In genomic region chr4:7992846-7993245, GRCh38 we compare ENCODE assay signal across 15 cellular contexts. TPM values are rescaled to one million over a fixed set of nuclear protein-coding genes. Genes with fewer than 3 reads are reported as not detected.
A peak's percentile ranks its signal among the peaks of the same experiment; 100 is the strongest.
DNase-seq lines count a peak whose midpoint lies in the region; ATAC-seq and TF ChIP-seq lines count a peak whose summit lies in the region.
"Had no signal": no experiment of that assay in that cellular context is flagged by ENCODE, and none has a peak within 500 bp of the region (broad histone marks: within the 10 kb centered on the region; RNA-seq: fewer than 3 reads in every experiment).

No MANE protein-coding gene starts in this region.

- H3K27me3 ChIP-seq in left ventricle myocardium inferior (ENCODE audit: low read depth) (no peaks in the 10 kb centered on the region), neuronal stem cell (ENCODE audit: control insufficient read depth in 3 of 3, insufficient read depth in 3 of 3, low read depth in 1 of 3, low read length in 3 of 3) (peaks cover 0 to 17% (median 0%) of the 10 kb centered on the region in 3 experiments), aorta (ENCODE audit: control insufficient read depth in 1 of 2, insufficient read depth in 2 of 2, low read length in 1 of 2) (no peaks in the 10 kb centered on the region)

- no peaks in the 10 kb centered on the region for H3K36me3 Mint-ChIP-seq in osteocyte (ENCODE audit: unreplicated experiment)

- H3K4me3 ChIP-seq in left ventricle myocardium inferior (no peak overlapping the region), neuronal stem cell (ENCODE audit: low read length in 2 of 2) (no peak overlapping the region), aorta (ENCODE audit: low read length in 2 of 2) (no peak overlapping the region)
- H3K4me3 ChIP-seq: GM23248 had no signal

- H3K18ac ChIP-seq in neuronal stem cell (ENCODE audit: low read length): peak overlapping the region; percentile 87

- no peak overlapping the region for H2BK5ac ChIP-seq in neuronal stem cell (ENCODE audit: low read length)

- H3K27ac ChIP-seq in left ventricle myocardium inferior (replicated peaks) (no peak overlapping the region), neuronal stem cell (replicated peaks; ENCODE audit: low read length) (no peak overlapping the region), aorta (ENCODE audit: low read depth in 1 of 2, low read length in 2 of 2) (no peak overlapping the region)
- H3K27ac ChIP-seq: 22Rv1, C4-2B, GM23248 had no signal

- peaks cover 17% of the 10 kb centered on the region for H3K9me3 ChIP-seq in left ventricle myocardium inferior (replicated peaks)
- peaks cover 0 to 4% of the 10 kb centered on the region in 2 donors for H3K9me3 ChIP-seq in neuronal stem cell (replicated peaks in 1 of 2; ENCODE audit: control insufficient read depth in 2 of 2, insufficient read depth in 1 of 2, low read depth in 1 of 2, low read length in 2 of 2)
- H3K9me3 ChIP-seq in aorta (ENCODE audit: control insufficient read depth, low read length): peaks cover 2% of the 10 kb centered on the region

- intact Hi-C loops in Right ventricle myocardium inferior (cut with DNase I): no loop called here
- intact Hi-C loops in left ventricle myocardium inferior (cut with micrococcal nuclease): no loop called here
- intact Hi-C loops in aorta (cut with DNase I): no loop called here

- no peaks in the 10 kb centered on the region for H3K27me3 Mint-ChIP-seq in stimulated activated naive CD8-positive, alpha-beta T cell treated with anti-CD3 and anti-CD28 coated beads, Interleukin-15, amount 100 ng/mL, for 72 hours
- peaks cover 13% of the 10 kb centered on the region for H3K27me3 Mint-ChIP-seq in osteocyte (ENCODE audit: unreplicated experiment)
- H3K27me3 Mint-ChIP-seq: CD4-positive, alpha-beta memory T cell had no signal

- no peak overlapping the region for H3K4ac ChIP-seq in neuronal stem cell (ENCODE audit: low read length)

- H2BK15ac ChIP-seq in neuronal stem cell (ENCODE audit: low read length): no peak overlapping the region

- no peaks in the 10 kb centered on the region for H3K4me1 ChIP-seq in left ventricle myocardium inferior
- H3K4me1 ChIP-seq in neuronal stem cell (ENCODE audit: control insufficient read depth in 2 of 2, insufficient read depth in 1 of 2, low read depth in 1 of 2, low read length in 2 of 2): peaks cover 0 to 3% of the 10 kb centered on the region in 2 donors
- no peaks in the 10 kb centered on the region for H3K4me1 ChIP-seq in aorta (ENCODE audit: control insufficient read depth in 1 of 2, insufficient read depth in 2 of 2, low read length in 2 of 2)

- peak overlapping the region; percentile 90 for H2AK5ac ChIP-seq in neuronal stem cell (ENCODE audit: low read depth, low read length)

- H4K91ac ChIP-seq in neuronal stem cell (ENCODE audit: low read depth, low read length, poor library complexity): no peak overlapping the region

- H3K9ac ChIP-seq in neuronal stem cell (ENCODE audit: low read depth, low read length, poor library complexity): no peak overlapping the region
- H3K9ac ChIP-seq: GM23248 had no signal

- peak overlapping the region; percentile 99 for H3K14ac ChIP-seq in neuronal stem cell (ENCODE audit: low read length)

- DNase-seq in Right ventricle myocardium inferior (ENCODE audit: missing footprints): peak; percentile 66
- no peak for DNase-seq in left ventricle myocardium inferior
- DNase-seq in stimulated activated naive CD8-positive, alpha-beta T cell treated with anti-CD3 and anti-CD28 coated beads, Interleukin-15, Interleukin-2, amounts not matched to agents 100 U/mL and 50 U/mL, for 24 hours: no peak
- DNase-seq in stimulated activated naive CD8-positive, alpha-beta T cell treated with anti-CD3 and anti-CD28 coated beads, Interleukin-15, amount 100 ng/mL, for 72 hours: no peak
- no peak for DNase-seq in neuronal stem cell (ENCODE audit: low spot score)
- DNase-seq in aorta: no peak
- DNase-seq in osteocyte (ENCODE audit: extremely low spot score, unreplicated experiment): no peak
- DNase-seq in stimulated activated CD4-positive, alpha-beta T cell treated with anti-CD3 and anti-CD28 coated beads, Interleukin-4, amount 100 ng/mL, for 4 hours: no peak
- DNase-seq: CD4-positive, alpha-beta memory T cell; DMS79; EL; GM23248; H7 had no signal

- H3K36me3 ChIP-seq in left ventricle myocardium inferior (peaks cover 6% of the 10 kb centered on the region), neuronal stem cell (replicated peaks in 1 of 2; ENCODE audit: control insufficient read depth in 2 of 2, insufficient read depth in 2 of 2, low read length in 2 of 2) (no peaks in the 10 kb centered on the region), aorta (ENCODE audit: control insufficient read depth in 1 of 2, insufficient read depth in 2 of 2, low read length in 1 of 2) (no peaks in the 10 kb centered on the region)

- TF ChIP-seq CTCF in left ventricle myocardium inferior (IDR thresholded peaks at IDR 0.05; ENCODE audit: borderline replicate concordance): no peak
- TF ChIP-seq CTCF in osteocyte (IDR thresholded peaks at IDR 0.05): no peak

- H3K4me3 Mint-ChIP-seq in stimulated activated naive CD8-positive, alpha-beta T cell treated with anti-CD3 and anti-CD28 coated beads, Interleukin-15, amount 100 ng/mL, for 72 hours: no peak overlapping the region
- no peak overlapping the region for H3K4me3 Mint-ChIP-seq in osteocyte (ENCODE audit: unreplicated experiment)
- H3K4me3 Mint-ChIP-seq: CD4-positive, alpha-beta memory T cell had no signal

- ATAC-seq in Right ventricle myocardium inferior: no peak
- peak; percentile 34 for ATAC-seq in stimulated activated naive CD8-positive, alpha-beta T cell treated with anti-CD3 and anti-CD28 coated beads, Interleukin-15, Interleukin-2, amounts not matched to agents 100 U/mL and 50 U/mL, for 24 hours
- ATAC-seq in stimulated activated naive CD8-positive, alpha-beta T cell treated with anti-CD3 and anti-CD28 coated beads, Interleukin-15, amount 100 ng/mL, for 72 hours: no peak
- peak; percentile 37 for ATAC-seq in aorta (ENCODE audit: low FRiP score)

- H2BK12ac ChIP-seq in neuronal stem cell (ENCODE audit: low read length): peak overlapping the region; percentile 97

- H2BK120ac ChIP-seq in neuronal stem cell (ENCODE audit: low read depth, low read length): peak overlapping the region; percentile 48

- H3K4me2 ChIP-seq in neuronal stem cell (ENCODE audit: insufficient read depth, low read length, poor library complexity, severe bottlenecking): no peak overlapping the region

- peak overlapping the region in 1 of 2 donors; percentile 20 for H3K27ac Mint-ChIP-seq in stimulated activated naive CD8-positive, alpha-beta T cell treated with anti-CD3 and anti-CD28 coated beads, Interleukin-15, amount 100 ng/mL, for 72 hours
- no peak overlapping the region for H3K27ac Mint-ChIP-seq in osteocyte (ENCODE audit: unreplicated experiment)
- H3K27ac Mint-ChIP-seq: CD4-positive, alpha-beta memory T cell had no signal

- no peaks in the 10 kb centered on the region for H3K79me1 ChIP-seq in neuronal stem cell (ENCODE audit: low read depth, low read length)

- no peak overlapping the region for H3K23ac ChIP-seq in neuronal stem cell (ENCODE audit: low read depth, low read length, poor library complexity)

- no peak overlapping the region for H4K8ac ChIP-seq in neuronal stem cell (ENCODE audit: low read depth, low read length)

- no CpG with 5 or more reads among the region's 11 CpGs for WGBS in neuronal stem cell (ENCODE audit: extremely low coverage in 2 of 2, insufficient read length in 2 of 2, insufficient replicate concordance in 1 of 2), 2 donors
- 89 to 92% methylated on average over 11 of the region's 11 CpGs for WGBS in aorta, 2 donors

- no peak overlapping the region for H2AFZ ChIP-seq in neuronal stem cell (ENCODE audit: low read length)
- H2AFZ ChIP-seq: GM23248 had no signal

- H3K4me1 Mint-ChIP-seq in stimulated activated naive CD8-positive, alpha-beta T cell treated with anti-CD3 and anti-CD28 coated beads, Interleukin-15, amount 100 ng/mL, for 72 hours: no peaks in the 10 kb centered on the region
- no peaks in the 10 kb centered on the region for H3K4me1 Mint-ChIP-seq in osteocyte (ENCODE audit: unreplicated experiment)
- H3K4me1 Mint-ChIP-seq: CD4-positive, alpha-beta memory T cell had no signal

- no peaks in the 10 kb centered on the region for H3K9me3 Mint-ChIP-seq in stimulated activated naive CD8-positive, alpha-beta T cell treated with anti-CD3 and anti-CD28 coated beads, Interleukin-15, amount 100 ng/mL, for 72 hours
- peaks cover 4% of the 10 kb centered on the region for H3K9me3 Mint-ChIP-seq in osteocyte (ENCODE audit: unreplicated experiment)

RNA-seq across cellular contexts. Expression of gene AFAP1, which starts 53.2 kb away (rescaled TPM):
- total RNA-seq in Right ventricle myocardium inferior (8.0 TPM), left ventricle myocardium inferior (6.8 TPM), aorta (10 to 100 TPM; 40.5 to 60.5 TPM), osteocyte (64.9 and 66.9 TPM in 2 replicates)
- polyA plus RNA-seq in neuronal stem cell (2013, experiment 1 of 2): 4.6 TPM
- 4.6 TPM for polyA plus RNA-seq in neuronal stem cell (2013, experiment 2 of 2)
- polyA plus RNA-seq in aorta: 10 to 100 TPM in 1 of 2 donors, 1 to 10 TPM in 1; 4.6 to 13.3 TPM

Comparison
In these comparisons a context has a peak if more than half of its experiments do, and no peak if none do; other contexts are left out.
1. ATAC-seq: peak in stimulated activated naive CD8-positive, alpha-beta T cell treated with anti-CD3 and anti-CD28 coated beads, Interleukin-15, Interleukin-2, amounts not matched to agents 100 U/mL and 50 U/mL, for 24 hours (single experiment) and aorta (single experiment); none in Right ventricle myocardium inferior (single experiment) and stimulated activated naive CD8-positive, alpha-beta T cell treated with anti-CD3 and anti-CD28 coated beads, Interleukin-15, amount 100 ng/mL, for 72 hours (single experiment).